In genomic region chr2:159090514-159091201, GRCh38 we compare ENCODE assay signal across 8 cellular contexts.
DNase-seq lines count a peak whose midpoint lies in the region; ATAC-seq and TF ChIP-seq lines count a peak whose summit lies in the region.

No MANE protein-coding gene starts in this region.

- no peaks in the 10 kb centered on the region for H3K27me3 Mint-ChIP-seq in type B pancreatic cell

- intact Hi-C loops in heart right ventricle (cut with DNase I) = no loop called here

- H3K4me3 Mint-ChIP-seq in type B pancreatic cell = no peak overlapping the region

- peaks cover 13% of the 10 kb centered on the region for H3K36me3 Mint-ChIP-seq in type B pancreatic cell

- CTCF ChIA-PET in HEK293T (lab: Yijun Ruan, JAX) = no interaction called here

- peak overlapping the region; percentile 95 for H3K27ac ChIP-seq in RWPE2 (ENCODE audit: poor library complexity, severe bottlenecking)
- peak overlapping the region; percentile 41 to 89 (median 72) for H3K27ac ChIP-seq in heart right ventricle

- POLR2A ChIA-PET in HEK293T (lab: Yijun Ruan, JAX) = no interaction called here

- 26 to 31% methylated on average over 11 of the region's 11 CpGs for WGBS in heart right ventricle, 2 donors

- peak; percentile 75 for ATAC-seq in RWPE2 (ENCODE audit: low read depth)
- peak in 7 of 8 donors; percentile 25 to 57 (median 48) for ATAC-seq in heart right ventricle

- H3K36me3 ChIP-seq in GM06990 (ENCODE audit: control insufficient read depth, insufficient read depth, low read length) (peaks cover 2% of the 10 kb centered on the region; the same call in 1 of the 2 replicates), RWPE2 (ENCODE audit: low read depth) (0 out of 2 replicates have a peak, but pooled peaks cover 6% of the 10 kb centered on the region), heart right ventricle (no peaks in the 10 kb centered on the region)

- DNase-seq in GM06990 (ENCODE audit: extremely low read depth, insufficient read length) (no peak), HEK293T (ENCODE audit: extremely low spot score) (no peak), RWPE2 (ENCODE audit: low spot score) (peak; percentile 66), heart right ventricle (no peak), type B pancreatic cell (ENCODE audit: extremely low spot score, unreplicated experiment) (no peak), NK-92 (lab: John Stamatoyannopoulos, UW; ENCODE audit: unreplicated experiment) (no peak)
- no peak for DNase-seq in activated T-cell treated with anti-CD3 and anti-CD28 coated beads, Interleukin-2, amount 50 U/mL, for 48 hours
- no peak for DNase-seq in stimulated activated CD8-positive, alpha-beta memory T cell treated with anti-CD3 and anti-CD28 coated beads, Interleukin-4, amount 100 ng/mL, for 48 hours

- H3K9me3 ChIP-seq in RWPE2 (ENCODE audit: severe bottlenecking) (no peaks in the 10 kb centered on the region), heart right ventricle (peaks cover 0 to under 1% (median 0%) of the 10 kb centered on the region in 11 donors)

- H3K4me3 ChIP-seq in GM06990 (replicated peaks; ENCODE audit: low read depth, low read length) (peak overlapping the region; percentile 30), RWPE2 (ENCODE audit: severe bottlenecking) (no peak overlapping the region), heart right ventricle (peak overlapping the region in 1 of 10 donors; percentile 4)

- H3K27me3 ChIP-seq in GM06990 (replicated peaks; ENCODE audit: control insufficient read depth, insufficient read depth, low read length) (no peaks in the 10 kb centered on the region), RWPE2 (ENCODE audit: insufficient read depth, poor library complexity, severe bottlenecking) (no peaks in the 10 kb centered on the region), heart right ventricle (no peaks in the 10 kb centered on the region)

- H3K4me1 ChIP-seq in RWPE2 (ENCODE audit: insufficient read depth, poor library complexity, severe bottlenecking) (peaks cover 51% of the 10 kb centered on the region), heart right ventricle (peaks cover 43 to 100% (median 97%) of the 10 kb centered on the region in 9 donors)

- peak overlapping the region; percentile 76 for H3K27ac Mint-ChIP-seq in type B pancreatic cell

- no peak for TF ChIP-seq CTCF in GM06990 (IDR thresholded peaks at IDR 0.05; ENCODE audit: insufficient read depth, low read length, poor library complexity, severe bottlenecking)
- no peak for TF ChIP-seq CTCF in RWPE2 (IDR thresholded peaks at IDR 0.05; ENCODE audit: poor library complexity, severe bottlenecking)
- no peak for TF ChIP-seq CTCF in heart right ventricle (IDR thresholded peaks at IDR 0.05)
- TF ChIP-seq CTCF in type B pancreatic cell (conservative IDR thresholded peaks at IDR 0.05) = no peak

- H3K9me3 Mint-ChIP-seq in type B pancreatic cell = peaks cover under 1% of the 10 kb centered on the region

- peaks cover 64% of the 10 kb centered on the region for H3K4me1 Mint-ChIP-seq in type B pancreatic cell (ENCODE audit: unreplicated experiment)

TF ChIP-seq in HEK293T, 16 proteins besides CTCF, POLR2A, EP300 and RAD21:
- TF ChIP-seq PKNOX1 (IDR thresholded peaks at IDR 0.05) (0 out of 2 replicates have a peak, but pooled peaks have one; percentile 3), FOXA1 (IDR thresholded peaks at IDR 0.05) (no peak)
TF ChIP-seq in HEK293T: peak in this region for 1.
